8 cellular contexts compared by ENCODE assay signal in the genomic region with DNA sequence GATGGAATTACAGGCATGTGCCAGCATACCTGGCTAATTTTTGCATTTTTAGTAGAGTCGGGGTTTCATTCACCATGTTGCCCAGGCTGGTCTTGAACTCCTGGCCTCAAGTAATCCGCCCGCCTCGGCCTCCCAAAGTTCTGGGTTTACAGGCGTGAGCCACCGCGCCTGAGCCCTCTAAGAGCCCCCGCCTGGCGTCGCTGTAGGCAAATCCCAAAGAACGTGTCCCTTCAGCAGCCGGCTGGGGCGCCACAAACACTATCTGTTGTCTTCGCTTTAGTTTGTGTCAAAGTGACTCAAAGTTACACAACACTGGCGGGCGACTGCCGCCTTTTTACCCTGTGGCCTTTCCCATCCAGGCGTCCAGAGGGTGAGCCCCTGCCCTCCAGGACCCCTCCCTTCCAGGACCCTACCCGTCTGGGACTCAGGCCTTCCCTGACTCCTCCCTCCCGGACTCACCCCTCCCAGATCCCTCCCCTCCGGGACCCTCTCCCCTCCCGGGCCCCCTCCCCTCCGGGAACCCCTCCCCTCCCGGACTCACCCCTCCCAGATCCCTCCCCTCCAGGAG. TPM values are rescaled to one million over a fixed set of nuclear protein-coding genes. Genes with fewer than 3 reads are reported as not detected.
DNase-seq lines count a peak whose midpoint lies in the region; ATAC-seq lines count a peak whose summit lies in the region.

No MANE protein-coding gene starts in this region.

- H3K27ac ChIP-seq in caudate nucleus (ENCODE audit: low read depth, low read length), result peak overlapping the region; percentile 97

- DNase-seq in A172 (ENCODE audit: low spot score) (peak; percentile 87), NCI-H345 (lab: John Stamatoyannopoulos, UW) (peak; percentile 97), caudate nucleus (lab: John Stamatoyannopoulos, UW) (peak in 60 of 61 donors; percentile 18 to 93 (median 71)), islet precursor cell (peak; percentile 99)
- DNase-seq in activated CD4-positive, CD25-positive, alpha-beta regulatory T cell (lab: John Stamatoyannopoulos, UW), result peak; percentile 63 to 80 (median 76)
- peak; percentile 74 to 86 for DNase-seq in stimulated activated CD4-positive, alpha-beta T cell treated with anti-CD3 and anti-CD28 coated beads, Interleukin-12 subunit alpha, Interleukin-12 subunit beta, amount 100 ng/mL, for 24 hours (ENCODE audit: low read depth in 2 of 2)

- ATAC-seq in GM18868 (IDR thresholded peaks at IDR 0.05; ENCODE audit: unreplicated experiment) (peak; percentile 36), HG03175 (IDR thresholded peaks at IDR 0.05; ENCODE audit: unreplicated experiment) (peak; percentile 46)

RNA-seq across cellular contexts. Expression of a gene that starts 0.9 kb away (rescaled TPM):
- 329 and 402 TPM in 2 replicates for total RNA-seq in A172 (2014; rRNA removed; shearing (Covaris generic))

Comparison
In these comparisons a context has a peak if more than half of its experiments do, and no peak if none do; other contexts are left out.
1. Peak in every context shown above with its lines: DNase-seq, ATAC-seq and H3K27ac ChIP-seq.